ENCODE assay signal across 8 cellular contexts in genomic region chr1:1889090-1889750, GRCh38. TPM values are rescaled to one million over a fixed set of nuclear protein-coding genes. Genes with fewer than 3 reads are reported as not detected.
A peak's percentile ranks its signal among the peaks of the same experiment; 100 is the strongest.
DNase-seq lines count a peak whose midpoint lies in the region; ATAC-seq and TF ChIP-seq lines count a peak whose summit lies in the region.

No MANE protein-coding gene starts in this region.

- no peak overlapping the region for H4K8ac ChIP-seq in trophoblast cell (ENCODE audit: low read depth, low read length)

- no peak overlapping the region for H2BK12ac ChIP-seq in trophoblast cell (ENCODE audit: low read length)

- H3K36me3 ChIP-seq in trophoblast cell (ENCODE audit: control insufficient read depth in 1 of 2, insufficient read depth in 2 of 2, low read length in 2 of 2) = no peaks in the 10 kb centered on the region

- DNase-seq in OCI-M1 (lab: John Stamatoyannopoulos, UW) (peak; percentile 55), epithelial cell of prostate (ENCODE audit: low read depth, low spot score) (no peak), trophoblast cell (peak in 1 of 2 donors; percentile 29), omental fat pad (ENCODE audit: low spot score) (no peak), GM19240 (ENCODE audit: insufficient read length, low spot score) (no peak), medulla oblongata (ENCODE audit: extremely low spot score) (no peak)

- no peak overlapping the region for H3K9ac ChIP-seq in trophoblast cell (ENCODE audit: low read length)

- no peak for TF ChIP-seq CTCF in omental fat pad (IDR thresholded peaks at IDR 0.05)

- H2AK5ac ChIP-seq in trophoblast cell (ENCODE audit: low read length) = peak overlapping the region; percentile 52

- peaks cover 31% of the 10 kb centered on the region for H3K79me2 ChIP-seq in trophoblast cell (ENCODE audit: control insufficient read depth, insufficient read depth, low read length, poor library complexity)

- H3K4me3 ChIP-seq in GM08714 (ENCODE audit: low read length) (peak overlapping the region; percentile 85), trophoblast cell (ENCODE audit: low read depth, low read length) (peak overlapping the region; percentile 65)

- H4K12ac ChIP-seq in trophoblast cell (ENCODE audit: low read depth, low read length) = no peak overlapping the region

- no peak overlapping the region for H3K23ac ChIP-seq in trophoblast cell (ENCODE audit: low read length)

- no peak overlapping the region for H2AFZ ChIP-seq in trophoblast cell (ENCODE audit: insufficient read depth, low read length, poor library complexity)

- peaks cover 13% of the 10 kb centered on the region for H3K79me1 ChIP-seq in trophoblast cell (ENCODE audit: low read length)

- H3K9me3 ChIP-seq in trophoblast cell (ENCODE audit: insufficient read depth, low read depth, low read length) = no peaks in the 10 kb centered on the region

- H3K18ac ChIP-seq in trophoblast cell (ENCODE audit: low read length) = no peak overlapping the region

- H3K27me3 ChIP-seq in trophoblast cell (ENCODE audit: insufficient read depth, low read length) = no peaks in the 10 kb centered on the region

- H2BK5ac ChIP-seq in trophoblast cell (ENCODE audit: low read depth, low read length, poor library complexity) = no peak overlapping the region

- H3K27ac ChIP-seq in epithelial cell of prostate (peak overlapping the region; percentile 85), trophoblast cell (ENCODE audit: low read depth, low read length) (no peak overlapping the region)

- H3K14ac ChIP-seq in trophoblast cell (ENCODE audit: low read length) = no peak overlapping the region

- peak overlapping the region; percentile 57 for H3K4me2 ChIP-seq in trophoblast cell (ENCODE audit: low read length)

- H3K4ac ChIP-seq in trophoblast cell (ENCODE audit: low read depth, low read length) = peak overlapping the region; percentile 99

- no CpG with 5 or more reads among the region's 9 CpGs for WGBS in trophoblast cell (ENCODE audit: extremely low coverage, insufficient coverage, insufficient read length)

- no peak overlapping the region for H2BK120ac ChIP-seq in trophoblast cell (ENCODE audit: insufficient read depth, low read length, poor library complexity)

- ATAC-seq in omental fat pad (ENCODE audit: low FRiP score) (no peak), GM19397 (IDR thresholded peaks at IDR 0.05; ENCODE audit: unreplicated experiment) (no peak)

- no peak overlapping the region for H4K91ac ChIP-seq in trophoblast cell (ENCODE audit: low read depth, low read length)

- H3K4me1 ChIP-seq in trophoblast cell (ENCODE audit: control insufficient read depth in 1 of 2, insufficient read depth in 2 of 2, low read length in 2 of 2) = peaks cover 7 to 17% of the 10 kb centered on the region in 2 experiments

RNA-seq across cellular contexts. Expression of gene GNB1, which starts 1.7 kb away (rescaled TPM):
- 211 and 220 TPM in 2 replicates for polyA plus RNA-seq in trophoblast cell (2013)
- 100 to 1,000 TPM; 104 to 175 (median 152) TPM for total RNA-seq in omental fat pad

RNA-seq across cellular contexts. Expression of gene CALML6, which starts 25.8 kb away (rescaled TPM):
- 0.19 and 0.25 TPM in 2 replicates for polyA plus RNA-seq in trophoblast cell (2013)
- not detected for total RNA-seq in omental fat pad

RNA-seq across cellular contexts. Expression of gene TMEM52, which starts 29.9 kb away (rescaled TPM):
- polyA plus RNA-seq in trophoblast cell (2013) = 3.7 and 4.1 TPM in 2 replicates
- total RNA-seq in omental fat pad = 1 to 10 TPM in 3 of 4 donors, under 1 TPM in 1; 0.74 to 5.7 (median 3.5) TPM
